In the genomic region with DNA sequence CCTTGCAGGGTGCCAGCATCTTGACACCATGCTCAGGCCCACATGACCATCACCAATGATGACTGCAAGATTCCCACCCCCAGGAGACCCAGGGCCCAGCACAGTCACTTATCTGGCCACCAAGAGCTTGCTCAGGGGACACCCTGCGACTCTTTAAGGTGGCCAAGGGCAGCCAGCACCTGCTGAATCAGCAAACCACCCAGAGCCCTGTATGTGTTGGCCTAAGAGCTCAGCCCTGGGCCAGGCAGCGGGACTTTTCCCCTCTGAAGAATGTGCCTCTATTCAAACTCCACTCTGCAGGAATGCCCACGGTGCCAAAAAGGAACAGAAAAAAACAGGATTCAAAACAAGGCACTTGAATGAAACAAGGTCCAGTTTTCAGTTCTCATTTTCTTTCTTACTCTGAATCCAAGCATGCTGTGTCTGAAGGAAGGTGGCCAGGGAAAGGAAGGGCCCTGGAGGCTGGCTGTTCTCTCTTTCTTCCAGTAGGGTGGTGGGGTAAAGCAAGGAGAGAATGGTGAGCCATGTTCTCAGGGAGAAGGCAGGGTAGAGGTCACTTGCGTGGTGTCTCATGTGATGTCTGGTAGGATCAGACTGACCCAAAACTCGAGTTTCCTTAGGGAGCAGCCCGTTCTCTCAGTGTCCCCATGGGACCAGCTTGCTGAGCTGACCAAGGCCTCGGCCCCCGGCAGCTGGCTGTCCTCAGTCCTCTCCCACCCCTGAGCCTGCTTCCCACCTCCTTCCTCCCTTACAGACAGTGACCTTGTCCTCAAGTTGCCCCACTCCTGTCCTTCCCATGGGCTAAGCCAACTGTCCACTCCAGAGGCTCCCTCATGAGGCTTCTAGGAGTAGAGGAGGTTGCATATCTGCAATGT, we compare ENCODE assay signal across 1 cellular context.
TF ChIP-seq lines count a peak whose summit lies in the region.

No MANE protein-coding gene starts in this region.

TF ChIP-seq in HepG2, 621 proteins besides CTCF, POLR2A, EP300 and RAD21 (continued from another document):
- TF ChIP-seq ZHX2 (IDR thresholded peaks at IDR 0.05; ENCODE audit: low read depth) (no peak), ZHX2 (CRISPR knock-in tag; IDR thresholded peaks at IDR 0.05; ENCODE audit: borderline replicate concordance) (no peak), CREB3 (CRISPR knock-in tag; IDR thresholded peaks at IDR 0.05) (no peak), PRDM10 (CRISPR knock-in tag; IDR thresholded peaks at IDR 0.05; ENCODE audit: low read depth) (no peak), NPAS2 (CRISPR knock-in tag; IDR thresholded peaks at IDR 0.05; ENCODE audit: borderline replicate concordance) (no peak), ZBTB20 (CRISPR knock-in tag; IDR thresholded peaks at IDR 0.05; ENCODE audit: borderline replicate concordance, low read depth) (no peak), ZNF552 (CRISPR knock-in tag; IDR thresholded peaks at IDR 0.05; ENCODE audit: borderline replicate concordance) (no peak), ZNF468 (CRISPR knock-in tag; IDR thresholded peaks at IDR 0.05) (no peak), AFF4 (CRISPR knock-in tag; IDR thresholded peaks at IDR 0.05) (no peak), MTA3 (CRISPR knock-in tag; IDR thresholded peaks at IDR 0.05) (no peak), JUN (CRISPR knock-in tag; IDR thresholded peaks at IDR 0.05) (no peak), ZFP1 (CRISPR knock-in tag; IDR thresholded peaks at IDR 0.05) (no peak), ZNF12 (CRISPR knock-in tag; IDR thresholded peaks at IDR 0.05) (no peak), KLF13 (CRISPR knock-in tag; IDR thresholded peaks at IDR 0.05) (no peak), TEAD3 (CRISPR knock-in tag; optimal IDR thresholded peaks at IDR 0.05; ENCODE audit: borderline replicate concordance) (no peak)
- TF ChIP-seq, protein P1, sequence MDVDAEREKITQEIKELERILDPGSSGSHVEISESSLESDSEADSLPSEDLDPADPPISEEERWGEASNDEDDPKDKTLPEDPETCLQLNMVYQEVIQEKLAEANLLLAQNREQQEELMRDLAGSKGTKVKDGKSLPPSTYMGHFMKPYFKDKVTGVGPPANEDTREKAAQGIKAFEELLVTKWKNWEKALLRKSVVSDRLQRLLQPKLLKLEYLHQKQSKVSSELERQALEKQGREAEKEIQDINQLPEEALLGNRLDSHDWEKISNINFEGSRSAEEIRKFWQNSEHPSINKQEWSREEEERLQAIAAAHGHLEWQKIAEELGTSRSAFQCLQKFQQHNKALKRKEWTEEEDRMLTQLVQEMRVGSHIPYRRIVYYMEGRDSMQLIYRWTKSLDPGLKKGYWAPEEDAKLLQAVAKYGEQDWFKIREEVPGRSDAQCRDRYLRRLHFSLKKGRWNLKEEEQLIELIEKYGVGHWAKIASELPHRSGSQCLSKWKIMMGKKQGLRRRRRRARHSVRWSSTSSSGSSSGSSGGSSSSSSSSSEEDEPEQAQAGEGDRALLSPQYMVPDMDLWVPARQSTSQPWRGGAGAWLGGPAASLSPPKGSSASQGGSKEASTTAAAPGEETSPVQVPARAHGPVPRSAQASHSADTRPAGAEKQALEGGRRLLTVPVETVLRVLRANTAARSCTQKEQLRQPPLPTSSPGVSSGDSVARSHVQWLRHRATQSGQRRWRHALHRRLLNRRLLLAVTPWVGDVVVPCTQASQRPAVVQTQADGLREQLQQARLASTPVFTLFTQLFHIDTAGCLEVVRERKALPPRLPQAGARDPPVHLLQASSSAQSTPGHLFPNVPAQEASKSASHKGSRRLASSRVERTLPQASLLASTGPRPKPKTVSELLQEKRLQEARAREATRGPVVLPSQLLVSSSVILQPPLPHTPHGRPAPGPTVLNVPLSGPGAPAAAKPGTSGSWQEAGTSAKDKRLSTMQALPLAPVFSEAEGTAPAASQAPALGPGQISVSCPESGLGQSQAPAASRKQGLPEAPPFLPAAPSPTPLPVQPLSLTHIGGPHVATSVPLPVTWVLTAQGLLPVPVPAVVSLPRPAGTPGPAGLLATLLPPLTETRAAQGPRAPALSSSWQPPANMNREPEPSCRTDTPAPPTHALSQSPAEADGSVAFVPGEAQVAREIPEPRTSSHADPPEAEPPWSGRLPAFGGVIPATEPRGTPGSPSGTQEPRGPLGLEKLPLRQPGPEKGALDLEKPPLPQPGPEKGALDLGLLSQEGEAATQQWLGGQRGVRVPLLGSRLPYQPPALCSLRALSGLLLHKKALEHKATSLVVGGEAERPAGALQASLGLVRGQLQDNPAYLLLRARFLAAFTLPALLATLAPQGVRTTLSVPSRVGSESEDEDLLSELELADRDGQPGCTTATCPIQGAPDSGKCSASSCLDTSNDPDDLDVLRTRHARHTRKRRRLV (CRISPR knock-in tag; IDR thresholded peaks at IDR 0.05) = no peak
